In genomic region chr14:51290132-51290531, GRCh38 we compare ENCODE assay signal across 8 cellular contexts.
"Had no signal": no experiment of that assay in that cellular context is flagged by ENCODE, and none has a peak within 500 bp of the region (broad histone marks: within the 10 kb centered on the region; RNA-seq: fewer than 3 reads in every experiment).

No MANE protein-coding gene starts in this region.

- H3K4me2 ChIP-seq: KMS-11 had no signal

- H3K4me3 Mint-ChIP-seq: IgD-negative memory B cell had no signal

- H3K4me3 ChIP-seq: K562 had no signal

- H3K9me3 Mint-ChIP-seq: IgD-negative memory B cell had no signal

- DNase-seq: IMR-90, KBM-7, KG1 had no signal

- H3K27me3 Mint-ChIP-seq: IgD-negative memory B cell had no signal

- H3K27ac ChIP-seq: HL-60, KMS-11 had no signal

- H3K9ac ChIP-seq: KMS-11 had no signal

- H3K27ac Mint-ChIP-seq: IgD-negative memory B cell had no signal

- FAIRE-seq: HTR-8/SVneo, K562 had no signal

- H3K36me3 Mint-ChIP-seq: IgD-negative memory B cell had no signal

- ATAC-seq: K562 had no signal
